In the genomic region with DNA sequence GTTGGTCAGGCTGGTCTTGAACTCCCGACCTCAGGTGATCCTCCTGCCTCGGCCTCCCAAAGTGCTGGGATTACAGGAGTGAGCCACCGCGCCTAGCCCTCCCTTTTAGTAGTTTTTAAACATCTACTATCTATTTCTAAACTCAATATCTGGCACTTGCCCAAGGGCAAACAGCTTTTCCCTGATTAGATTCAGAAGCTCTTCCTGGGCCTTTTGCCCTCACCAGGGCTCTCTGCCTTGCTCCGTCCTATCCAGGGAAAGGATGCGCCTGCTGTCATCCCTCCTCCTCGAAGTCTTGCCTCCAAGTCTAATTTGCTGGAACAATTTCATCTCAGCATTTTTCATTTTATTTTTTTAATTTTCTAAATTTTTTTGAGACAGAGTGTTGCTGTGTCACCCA, we compare ENCODE assay signal across 29 cellular contexts. TPM values are rescaled to one million over a fixed set of nuclear protein-coding genes. Genes with fewer than 3 reads are reported as not detected.
"Had no signal": no experiment of that assay in that cellular context is flagged by ENCODE, and none has a peak within 500 bp of the region (broad histone marks: within the 10 kb centered on the region; RNA-seq: fewer than 3 reads in every experiment).

No MANE protein-coding gene starts in this region.

- H3K4me3 ChIP-seq: psoas muscle, skin epidermis, smooth muscle cell, spleen, suprapubic skin, testis, tibial artery, transverse colon, upper lobe of right lung, uterus had no signal

- DNase-seq: naive thymus-derived CD8-positive, alpha-beta T cell; nephron progenitor cell; nucleus accumbens; posterior cingulate gyrus; psoas muscle; right cardiac atrium; spleen; stimulated activated CD4-positive, alpha-beta T cell treated with anti-CD3 and anti-CD28 coated beads, Interleukin-12 subunit alpha, Interleukin-12 subunit beta, amount 100 ng/mL, for 4 hours; stimulated activated CD4-positive, alpha-beta T cell treated with anti-CD3 and anti-CD28 coated beads, Interleukin-1b, Interleukin-23, amount 100 ng/mL, for 48 hours; stimulated activated CD4-positive, alpha-beta T cell treated with anti-CD3 and anti-CD28 coated beads, Interleukin-4, amount 100 ng/mL, for 1 hour; stimulated activated CD4-positive, alpha-beta T cell treated with anti-CD3 and anti-CD28 coated beads, Interleukin-4, amount 100 ng/mL, for 4 hours; stimulated activated CD8-positive, alpha-beta memory T cell treated with anti-CD3 and anti-CD28 coated beads, Interleukin-4, amount 100 ng/mL, for 48 hours; stimulated activated naive CD4-positive, alpha-beta T cell; stimulated activated naive CD8-positive, alpha-beta T cell treated with anti-CD3 and anti-CD28 coated beads, Interleukin-15, amount 100 ng/mL, for 72 hours; stimulated activated naive CD8-positive, alpha-beta T cell treated with anti-CD3 and anti-CD28 coated beads, Interleukin-15, Interleukin-2, amounts not matched to agents 100 U/mL and 50 U/mL, for 24 hours; substantia nigra; testis; tibial artery; transverse colon; upper lobe of right lung; uterus had no signal

- H3K27ac ChIP-seq: neutrophil, parathyroid adenoma, psoas muscle, skin epidermis, spleen, suprapubic skin, testis, tibial artery, transverse colon, upper lobe of right lung, uterus had no signal

- ATAC-seq: naive thymus-derived CD8-positive, alpha-beta T cell; natural killer cell treated with Interleukin-12 subunit alpha and Interleukin-12 subunit beta and Interleukin-15 and Interleukin-18, amount 100 ng/mL, for 72 hours; psoas muscle; right cardiac atrium; sciatic nerve; stimulated activated memory B cell treated with anti-CD40 and anti-IgM and Interleukin-4, amounts not matched to agents 10 μg/mL and 1 μg/mL and 100 μg/mL, for 72 hours; stimulated activated naive CD8-positive, alpha-beta T cell treated with anti-CD3 and anti-CD28 coated beads, Interleukin-15, amount 100 ng/mL, for 72 hours; stimulated activated naive CD8-positive, alpha-beta T cell treated with anti-CD3 and anti-CD28 coated beads, Interleukin-15, Interleukin-2, amounts not matched to agents 100 U/mL and 50 U/mL, for 24 hours; upper lobe of right lung had no signal

- H3K36me3 ChIP-seq: neutrophil, spleen, transverse colon, upper lobe of right lung, uterus had no signal

- H3K4me1 ChIP-seq: parathyroid adenoma, psoas muscle, spleen, suprapubic skin, testis, tibial artery, transverse colon, upper lobe of right lung, uterus had no signal

- H3K27me3 ChIP-seq: spleen, suprapubic skin, testis, tibial artery, transverse colon, upper lobe of right lung, uterus had no signal

- H3K9me3 ChIP-seq: neutrophil, psoas muscle, spleen, suprapubic skin, testis, tibial artery, transverse colon, upper lobe of right lung, uterus had no signal

RNA-seq across cellular contexts. Expression of a gene that starts 41.4 kb away (rescaled TPM):
- total RNA-seq: naive thymus-derived CD8-positive, alpha-beta T cell; natural killer cell treated with Interleukin-12 subunit alpha and Interleukin-12 subunit beta and Interleukin-15 and Interleukin-18, amount 100 ng/mL, for 72 hours had no signal
- polyA plus RNA-seq: naive thymus-derived CD8-positive, alpha-beta T cell had no signal
